ENCODE assay signal across 8 cellular contexts in the genomic region with DNA sequence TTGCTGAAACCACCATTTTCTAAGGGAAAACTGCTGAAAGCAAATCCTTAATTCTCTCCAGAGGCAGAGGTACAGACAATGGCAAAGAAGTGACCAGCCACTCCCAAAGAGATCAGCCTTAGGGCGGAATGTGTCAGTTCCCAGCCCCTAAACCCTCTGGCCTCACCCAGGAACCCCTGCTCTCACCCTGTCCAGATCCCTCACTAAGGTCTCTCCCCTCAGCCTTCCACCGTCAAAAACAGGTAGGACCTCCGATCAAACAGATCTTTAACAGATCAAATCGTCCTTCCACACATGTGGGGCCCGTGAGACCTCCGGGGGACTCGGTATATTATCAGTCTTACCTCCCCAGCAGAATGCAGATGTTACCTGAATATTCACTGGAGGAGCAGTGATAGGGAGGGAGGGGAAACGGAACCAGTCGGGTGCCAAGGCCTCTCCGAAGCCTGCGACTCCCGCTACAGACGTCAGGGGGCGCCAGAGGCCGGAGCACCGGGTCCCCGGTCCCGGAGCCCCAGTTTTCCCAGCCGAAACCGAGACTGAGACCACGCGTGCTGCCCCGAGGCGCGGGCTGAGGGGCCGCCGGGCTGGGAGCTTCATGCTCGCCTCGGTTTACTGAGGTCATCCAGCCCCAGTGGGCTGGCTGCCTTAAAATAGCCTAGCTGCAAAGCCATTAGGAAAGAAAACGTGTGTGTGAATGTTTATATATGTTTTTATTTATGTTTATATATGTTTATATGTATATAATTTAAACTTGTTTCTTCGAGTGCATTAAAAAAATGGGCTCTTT. TPM values are rescaled to one million over a fixed set of nuclear protein-coding genes. Genes with fewer than 3 reads are reported as not detected.
DNase-seq lines count a peak whose midpoint lies in the region; ATAC-seq and TF ChIP-seq lines count a peak whose summit lies in the region.

No MANE protein-coding gene starts in this region.

- H3K4me1 ChIP-seq in SJCRH30 = no peaks in the 10 kb centered on the region
- no peaks in the 10 kb centered on the region for H3K4me1 ChIP-seq in parathyroid adenoma
- H3K4me1 ChIP-seq in transverse colon = peaks cover 0 to 25% (median 17%) of the 10 kb centered on the region in 4 donors

- H3K4me2 ChIP-seq in parathyroid adenoma (ENCODE audit: low read length) = peak overlapping the region; percentile 67

- H3K9me3 ChIP-seq in SJCRH30 (replicated peaks) (no peaks in the 10 kb centered on the region), parathyroid adenoma (ENCODE audit: control insufficient read depth, low read length) (no peaks in the 10 kb centered on the region), transverse colon (no peaks in the 10 kb centered on the region)

- H3K27ac ChIP-seq in SJCRH30 (no peak overlapping the region), parathyroid adenoma (no peak overlapping the region), transverse colon (peak overlapping the region; percentile 69 to 80 (median 76))

- H3K79me2 ChIP-seq in parathyroid adenoma = no peaks in the 10 kb centered on the region

- TF ChIP-seq EP300 in transverse colon (IDR thresholded peaks at IDR 0.05; ENCODE audit: low read depth) = no peak

- in situ Hi-C loops in transverse colon (cut with MboI; ENCODE audit: low pct_ligation_motif_present in 1 of 4, low pct_unique_long_range_greater_than_20kb in 1 of 4, low sequenced_read_pairs in 3 of 4) = loop anchor here (5.0 to 25.0 kb wide), 8 partner anchors 56 to 471 kb away; no protein-coding TSS in a partner anchor

- no peak overlapping the region for H3K9ac ChIP-seq in parathyroid adenoma

- H3K36me3 ChIP-seq in SJCRH30 (no peaks in the 10 kb centered on the region), parathyroid adenoma (ENCODE audit: control insufficient read depth, insufficient read depth, low read length) (no peaks in the 10 kb centered on the region), transverse colon (no peaks in the 10 kb centered on the region)

- no peak for TF ChIP-seq POLR2A in transverse colon (IDR thresholded peaks at IDR 0.05)

- peak; percentile 73 for ATAC-seq in GM21619 (IDR thresholded peaks at IDR 0.05; ENCODE audit: unreplicated experiment)

- H3K4me3 ChIP-seq in SJCRH30 = peak overlapping the region; percentile 27
- H3K4me3 ChIP-seq in parathyroid adenoma (ENCODE audit: low read depth, low read length) = no peak overlapping the region
- peak overlapping the region in 2 of 4 donors; percentile 12 to 29 for H3K4me3 ChIP-seq in transverse colon

- DNase-seq in DMS 273 treated with DMSO at 0.1 percent for 48 hours (lab: John Stamatoyannopoulos, UW) (peak; percentile 33), SJCRH30 (peak; percentile 75 to 84), activated gamma-delta T cell (lab: John Stamatoyannopoulos, UW) (peak; percentile 53), glomerular visceral epithelial cell (ENCODE audit: extremely low spot score) (peak; percentile 74), transverse colon (peak; percentile 85)

- WGBS in transverse colon (ENCODE audit: low coverage in 1 of 2), 2 donors = 9 to 22% methylated on average over 3 to 22 of the region's 31 CpGs

- intact Hi-C loops in transverse colon (cut with DNase I; ENCODE audit: low total_unique reads) = loop anchor here (5.0 to 10.0 kb wide), 2 partner anchors 376 to 468 kb away; no protein-coding TSS in a partner anchor

- H3K27me3 ChIP-seq in SJCRH30 (no peaks in the 10 kb centered on the region), parathyroid adenoma (ENCODE audit: control insufficient read depth, insufficient read depth, low read length) (no peaks in the 10 kb centered on the region), transverse colon (no peaks in the 10 kb centered on the region)

- TF ChIP-seq CTCF in LNCAP (IDR thresholded peaks at IDR 0.05) (peak; percentile 98), parathyroid adenoma (IDR thresholded peaks at IDR 0.05) (peak; percentile 78), transverse colon (IDR thresholded peaks at IDR 0.05) (peak; percentile 94 to 97 (median 95))

- peak overlapping the region; percentile 80 for H2AFZ ChIP-seq in parathyroid adenoma

RNA-seq across cellular contexts. Expression of a gene that starts 23.6 kb away (rescaled TPM):
- 0.14 and 0.23 TPM in 2 replicates for total RNA-seq in SJCRH30 (2014; rRNA removed; shearing (Covaris generic))
- total RNA-seq in transverse colon = 100 to 1,000 TPM in 3 of 4 donors, 10 to 100 TPM in 1; 87.4 to 568 (median 509) TPM

RNA-seq across cellular contexts. Expression of a gene that starts 27.3 kb away (rescaled TPM):
- total RNA-seq in SJCRH30 (2014; rRNA removed; shearing (Covaris generic)) = 6.8 and 7.1 TPM in 2 replicates
- under 1 TPM in 2 of 4 donors, not detected in 2; 0.16 to 0.41 TPM for total RNA-seq in transverse colon

Comparison
In these comparisons a context has a peak if more than half of its experiments do, and no peak if none do; other contexts are left out.
1. DNase-seq: peak in every context shown above with its lines; median percentile 85 in transverse colon; 80 in SJCRH30; 74 in glomerular visceral epithelial cell; 53 in activated gamma-delta T cell; 33 in DMS 273 treated with DMSO at 0.1 percent for 48 hours.
2. H3K27ac ChIP-seq: peak in transverse colon (4 of 4); none in SJCRH30 (single experiment) and parathyroid adenoma (single experiment).
3. RNA of a gene that starts 23.6 kb away (total RNA-seq): 87.4 to 568 TPM in transverse colon; 0.14 to 0.23 TPM in SJCRH30; every median in the first group is over 10 times any median in the second.
4. Peak in every context shown above with its lines, with median percentiles within 50 percentile points of each other: CTCF ChIP-seq.